In the genomic region with DNA sequence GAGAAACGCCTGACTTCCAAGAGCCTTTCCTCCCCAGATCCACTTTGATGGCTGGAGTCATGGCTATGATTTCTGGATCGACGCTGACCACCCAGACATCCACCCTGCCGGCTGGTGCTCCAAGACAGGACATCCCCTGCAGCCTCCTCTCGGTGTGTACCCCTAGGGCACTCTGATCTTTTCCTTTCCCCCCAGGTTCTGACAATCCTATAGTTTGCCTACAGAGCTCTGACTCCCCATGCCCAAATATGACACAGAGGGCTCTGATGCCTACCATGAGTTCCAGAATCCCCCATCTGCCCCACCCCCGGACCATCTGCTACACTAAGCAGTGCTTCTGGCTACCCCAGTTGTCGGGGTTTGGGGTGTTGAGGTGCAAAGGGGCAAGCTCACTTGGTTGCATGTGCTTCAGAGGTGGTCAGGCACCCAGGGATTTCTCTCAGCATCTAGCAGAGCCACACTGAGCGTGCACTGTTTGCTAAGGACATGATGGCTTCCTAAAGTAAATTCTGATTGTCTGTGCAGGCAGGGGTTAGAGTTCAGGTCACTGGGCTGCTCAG, we compare ENCODE assay signal across 23 cellular contexts. TPM values are rescaled to one million over a fixed set of nuclear protein-coding genes. Genes with fewer than 3 reads are reported as not detected.
"Had no signal": no experiment of that assay in that cellular context is flagged by ENCODE, and none has a peak within 500 bp of the region (broad histone marks: within the 10 kb centered on the region; RNA-seq: fewer than 3 reads in every experiment).

No MANE protein-coding gene starts in this region.

- DNase-seq: KBM-7, MV-4-11, NCI-H1048, NCI-H1105, NCI-H1417 treated with DMSO at 0.1 percent for 48 hours, NCI-H146, NCI-H187, NCI-H2029, NCI-H2171 treated with DMSO at 0.1 percent for 48 hours, NCI-H345, NCI-H446 treated with DMSO at 0.1 percent for 48 hours, NCI-H510A treated with DMSO at 0.1 percent for 48 hours, NCI-H526 treated with DMSO at 0.1 percent for 48 hours, NCI-H748 treated with DMSO at 0.1 percent for 48 hours, RPMI8226, SHP77, SK-N-SH, SW 1271 had no signal

- H3K9me3 ChIP-seq: SK-N-SH had no signal

- H3K27ac ChIP-seq: HL-60 had no signal

- H3K9ac ChIP-seq: SK-N-SH had no signal

- H3K4me2 ChIP-seq: SK-N-SH had no signal

- FAIRE-seq: HTR-8/SVneo, RCC 7860 had no signal

RNA-seq across cellular contexts. Expression of a gene that starts 24.0 kb away (rescaled TPM):
- total RNA-seq: LHCN-M2, SK-MEL-5 had no signal
